1 cellular context compared by ENCODE assay signal in genomic region chr1:220300442-220301121, GRCh38.
A peak's percentile ranks its signal among the peaks of the same experiment; 100 is the strongest.
TF ChIP-seq lines count a peak whose summit lies in the region.

No MANE protein-coding gene starts in this region.

TF ChIP-seq in K562, 482 proteins besides CTCF, POLR2A, EP300 and RAD21 (continued from another document and continues in another):
- TF ChIP-seq, protein P1, sequence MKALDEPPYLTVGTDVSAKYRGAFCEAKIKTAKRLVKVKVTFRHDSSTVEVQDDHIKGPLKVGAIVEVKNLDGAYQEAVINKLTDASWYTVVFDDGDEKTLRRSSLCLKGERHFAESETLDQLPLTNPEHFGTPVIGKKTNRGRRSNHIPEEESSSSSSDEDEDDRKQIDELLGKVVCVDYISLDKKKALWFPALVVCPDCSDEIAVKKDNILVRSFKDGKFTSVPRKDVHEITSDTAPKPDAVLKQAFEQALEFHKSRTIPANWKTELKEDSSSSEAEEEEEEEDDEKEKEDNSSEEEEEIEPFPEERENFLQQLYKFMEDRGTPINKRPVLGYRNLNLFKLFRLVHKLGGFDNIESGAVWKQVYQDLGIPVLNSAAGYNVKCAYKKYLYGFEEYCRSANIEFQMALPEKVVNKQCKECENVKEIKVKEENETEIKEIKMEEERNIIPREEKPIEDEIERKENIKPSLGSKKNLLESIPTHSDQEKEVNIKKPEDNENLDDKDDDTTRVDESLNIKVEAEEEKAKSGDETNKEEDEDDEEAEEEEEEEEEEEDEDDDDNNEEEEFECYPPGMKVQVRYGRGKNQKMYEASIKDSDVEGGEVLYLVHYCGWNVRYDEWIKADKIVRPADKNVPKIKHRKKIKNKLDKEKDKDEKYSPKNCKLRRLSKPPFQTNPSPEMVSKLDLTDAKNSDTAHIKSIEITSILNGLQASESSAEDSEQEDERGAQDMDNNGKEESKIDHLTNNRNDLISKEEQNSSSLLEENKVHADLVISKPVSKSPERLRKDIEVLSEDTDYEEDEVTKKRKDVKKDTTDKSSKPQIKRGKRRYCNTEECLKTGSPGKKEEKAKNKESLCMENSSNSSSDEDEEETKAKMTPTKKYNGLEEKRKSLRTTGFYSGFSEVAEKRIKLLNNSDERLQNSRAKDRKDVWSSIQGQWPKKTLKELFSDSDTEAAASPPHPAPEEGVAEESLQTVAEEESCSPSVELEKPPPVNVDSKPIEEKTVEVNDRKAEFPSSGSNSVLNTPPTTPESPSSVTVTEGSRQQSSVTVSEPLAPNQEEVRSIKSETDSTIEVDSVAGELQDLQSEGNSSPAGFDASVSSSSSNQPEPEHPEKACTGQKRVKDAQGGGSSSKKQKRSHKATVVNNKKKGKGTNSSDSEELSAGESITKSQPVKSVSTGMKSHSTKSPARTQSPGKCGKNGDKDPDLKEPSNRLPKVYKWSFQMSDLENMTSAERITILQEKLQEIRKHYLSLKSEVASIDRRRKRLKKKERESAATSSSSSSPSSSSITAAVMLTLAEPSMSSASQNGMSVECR (CRISPR knock-in tag; IDR thresholded peaks at IDR 0.05) = no peak
- TF ChIP-seq SP1 (CRISPR knock-in tag; IDR thresholded peaks at IDR 0.05) (peak; percentile 20), RBM34 (IDR thresholded peaks at IDR 0.05; ENCODE audit: borderline replicate concordance, insufficient read depth, low read length) (no peak), GMEB1 (CRISPR knock-in tag; IDR thresholded peaks at IDR 0.05) (no peak), KAT7 (CRISPR knock-in tag; IDR thresholded peaks at IDR 0.05; ENCODE audit: borderline replicate concordance) (no peak), NCOA1 (IDR thresholded peaks at IDR 0.05; ENCODE audit: low read depth) (peak; percentile 64; the same call in 1 of the 2 replicates), CC2D1A (IDR thresholded peaks at IDR 0.05) (no peak), ETV1 (tag; conservative IDR thresholded peaks at IDR 0.05; ENCODE audit: low read depth) (peak; percentile 94), THRA (IDR thresholded peaks at IDR 0.05) (no peak), KLF16 (IDR thresholded peaks at IDR 0.05) (no peak), ZNF121 (CRISPR knock-in tag; conservative IDR thresholded peaks at IDR 0.05) (no peak), ZNF766 (CRISPR knock-in tag; conservative IDR thresholded peaks at IDR 0.05) (peak; percentile 89), MEIS2 (IDR thresholded peaks at IDR 0.05; ENCODE audit: partially characterized antibody) (peak; percentile 53), ZNF165 (CRISPR knock-in tag; IDR thresholded peaks at IDR 0.05; ENCODE audit: borderline replicate concordance) (no peak), FOXO4 (CRISPR knock-in tag; IDR thresholded peaks at IDR 0.05) (no peak), DMBX1 (CRISPR knock-in tag; IDR thresholded peaks at IDR 0.05; ENCODE audit: borderline replicate concordance) (peak; percentile 56; the same call in 1 of the 2 replicates), SIN3A (IDR thresholded peaks at IDR 0.05; ENCODE audit: borderline replicate concordance in 2 of 2, control insufficient read depth in 1 of 2, low read depth in 2 of 2, low read length in 2 of 2) (no peak), ZNF445 (CRISPR knock-in tag; IDR thresholded peaks at IDR 0.05; ENCODE audit: low read depth) (no peak), ZC3H4 (CRISPR knock-in tag; IDR thresholded peaks at IDR 0.05; ENCODE audit: borderline replicate concordance) (no peak), RFX5 (IDR thresholded peaks at IDR 0.05; ENCODE audit: low read depth, low read length) (no peak), BACH1 (tag; IDR thresholded peaks at IDR 0.05) (no peak; the same call in 1 of the 2 replicates), FOS (IDR thresholded peaks at IDR 0.05; ENCODE audit: extremely low read depth, insufficient read length) (no peak), CEBPG (CRISPR knock-in tag; IDR thresholded peaks at IDR 0.05) (peak; percentile 88), CEBPG (tag; conservative IDR thresholded peaks at IDR 0.05 in 1 of 2, IDR thresholded peaks at IDR 0.05 in 1 of 2) (peak; percentile 93 to 98), STAT5A (IDR thresholded peaks at IDR 0.05; ENCODE audit: borderline replicate concordance, low read length) (peak; percentile 17; the same call in 1 of the 2 replicates), NEUROD1 (IDR thresholded peaks at IDR 0.05; ENCODE audit: borderline replicate concordance, low read depth, low read length, partially characterized antibody) (no peak), BMI1 (IDR thresholded peaks at IDR 0.05; ENCODE audit: low read length) (no peak), HNRNPUL1 (IDR thresholded peaks at IDR 0.05; ENCODE audit: low read length) (no peak), IFI16 (CRISPR knock-in tag; IDR thresholded peaks at IDR 0.05) (0 out of 2 replicates have a peak, but pooled peaks have one; percentile 33), RBBP5 (IDR thresholded peaks at IDR 0.05; ENCODE audit: borderline replicate concordance, insufficient read depth, low read length, poor library complexity, severe bottlenecking) (no peak), RBM14 (IDR thresholded peaks at IDR 0.05; ENCODE audit: borderline replicate concordance, insufficient read depth, low read depth, low read length) (no peak), RAD51 (IDR thresholded peaks at IDR 0.05; ENCODE audit: borderline replicate concordance, low read depth) (peak; percentile 87), POLR3G (IDR thresholded peaks at IDR 0.05; ENCODE audit: extremely low read depth, insufficient read length, insufficient replicate concordance) (no peak), YY1 (IDR thresholded peaks at IDR 0.05; ENCODE audit: borderline replicate concordance in 1 of 3, control insufficient read depth in 1 of 3, extremely low read depth in 1 of 3, insufficient read depth in 3 of 3, insufficient read length in 1 of 3, insufficient replicate concordance in 2 of 3, low read depth in 1 of 3, low read length in 2 of 3) (no peak), ZNF146 (CRISPR knock-in tag; IDR thresholded peaks at IDR 0.05; ENCODE audit: unreplicated experiment) (no peak), ZFX (CRISPR knock-in tag; IDR thresholded peaks at IDR 0.05) (peak; percentile 44), MEF2A (IDR thresholded peaks at IDR 0.05; ENCODE audit: control insufficient read depth, low read depth, low read length) (no peak), FOSL1 (tag; conservative IDR thresholded peaks at IDR 0.05) (peak; percentile 79), SNRNP70 (optimal IDR thresholded peaks at IDR 0.05; ENCODE audit: low read depth, low read length) (no peak), ZZZ3 (IDR thresholded peaks at IDR 0.05) (no peak)
- TF ChIP-seq, protein P2, sequence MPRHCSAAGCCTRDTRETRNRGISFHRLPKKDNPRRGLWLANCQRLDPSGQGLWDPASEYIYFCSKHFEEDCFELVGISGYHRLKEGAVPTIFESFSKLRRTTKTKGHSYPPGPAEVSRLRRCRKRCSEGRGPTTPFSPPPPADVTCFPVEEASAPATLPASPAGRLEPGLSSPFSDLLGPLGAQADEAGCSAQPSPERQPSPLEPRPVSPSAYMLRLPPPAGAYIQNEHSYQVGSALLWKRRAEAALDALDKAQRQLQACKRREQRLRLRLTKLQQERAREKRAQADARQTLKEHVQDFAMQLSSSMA (CRISPR knock-in tag; IDR thresholded peaks at IDR 0.05) = no peak
- TF ChIP-seq, protein P3, sequence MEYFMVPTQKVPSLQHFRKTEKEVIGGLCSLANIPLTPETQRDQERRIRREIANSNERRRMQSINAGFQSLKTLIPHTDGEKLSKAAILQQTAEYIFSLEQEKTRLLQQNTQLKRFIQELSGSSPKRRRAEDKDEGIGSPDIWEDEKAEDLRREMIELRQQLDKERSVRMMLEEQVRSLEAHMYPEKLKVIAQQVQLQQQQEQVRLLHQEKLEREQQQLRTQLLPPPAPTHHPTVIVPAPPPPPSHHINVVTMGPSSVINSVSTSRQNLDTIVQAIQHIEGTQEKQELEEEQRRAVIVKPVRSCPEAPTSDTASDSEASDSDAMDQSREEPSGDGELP (CRISPR knock-in tag; IDR thresholded peaks at IDR 0.05; ENCODE audit: borderline replicate concordance) = no peak
- TF ChIP-seq, protein P4, sequence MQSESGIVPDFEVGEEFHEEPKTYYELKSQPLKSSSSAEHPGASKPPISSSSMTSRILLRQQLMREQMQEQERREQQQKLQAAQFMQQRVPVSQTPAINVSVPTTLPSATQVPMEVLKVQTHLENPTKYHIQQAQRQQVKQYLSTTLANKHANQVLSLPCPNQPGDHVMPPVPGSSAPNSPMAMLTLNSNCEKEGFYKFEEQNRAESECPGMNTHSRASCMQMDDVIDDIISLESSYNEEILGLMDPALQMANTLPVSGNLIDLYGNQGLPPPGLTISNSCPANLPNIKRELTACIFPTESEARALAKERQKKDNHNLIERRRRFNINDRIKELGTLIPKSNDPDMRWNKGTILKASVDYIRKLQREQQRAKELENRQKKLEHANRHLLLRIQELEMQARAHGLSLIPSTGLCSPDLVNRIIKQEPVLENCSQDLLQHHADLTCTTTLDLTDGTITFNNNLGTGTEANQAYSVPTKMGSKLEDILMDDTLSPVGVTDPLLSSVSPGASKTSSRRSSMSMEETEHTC (IDR thresholded peaks at IDR 0.05) = peak; percentile 76; the same call in 1 of the 2 replicates
- TF ChIP-seq, protein P5, sequence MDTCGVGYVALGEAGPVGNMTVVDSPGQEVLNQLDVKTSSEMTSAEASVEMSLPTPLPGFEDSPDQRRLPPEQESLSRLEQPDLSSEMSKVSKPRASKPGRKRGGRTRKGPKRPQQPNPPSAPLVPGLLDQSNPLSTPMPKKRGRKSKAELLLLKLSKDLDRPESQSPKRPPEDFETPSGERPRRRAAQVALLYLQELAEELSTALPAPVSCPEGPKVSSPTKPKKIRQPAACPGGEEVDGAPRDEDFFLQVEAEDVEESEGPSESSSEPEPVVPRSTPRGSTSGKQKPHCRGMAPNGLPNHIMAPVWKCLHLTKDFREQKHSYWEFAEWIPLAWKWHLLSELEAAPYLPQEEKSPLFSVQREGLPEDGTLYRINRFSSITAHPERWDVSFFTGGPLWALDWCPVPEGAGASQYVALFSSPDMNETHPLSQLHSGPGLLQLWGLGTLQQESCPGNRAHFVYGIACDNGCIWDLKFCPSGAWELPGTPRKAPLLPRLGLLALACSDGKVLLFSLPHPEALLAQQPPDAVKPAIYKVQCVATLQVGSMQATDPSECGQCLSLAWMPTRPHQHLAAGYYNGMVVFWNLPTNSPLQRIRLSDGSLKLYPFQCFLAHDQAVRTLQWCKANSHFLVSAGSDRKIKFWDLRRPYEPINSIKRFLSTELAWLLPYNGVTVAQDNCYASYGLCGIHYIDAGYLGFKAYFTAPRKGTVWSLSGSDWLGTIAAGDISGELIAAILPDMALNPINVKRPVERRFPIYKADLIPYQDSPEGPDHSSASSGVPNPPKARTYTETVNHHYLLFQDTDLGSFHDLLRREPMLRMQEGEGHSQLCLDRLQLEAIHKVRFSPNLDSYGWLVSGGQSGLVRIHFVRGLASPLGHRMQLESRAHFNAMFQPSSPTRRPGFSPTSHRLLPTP (IDR thresholded peaks at IDR 0.05; ENCODE audit: borderline replicate concordance, extremely low read depth, insufficient read length) = no peak
- TF ChIP-seq, protein P6, sequence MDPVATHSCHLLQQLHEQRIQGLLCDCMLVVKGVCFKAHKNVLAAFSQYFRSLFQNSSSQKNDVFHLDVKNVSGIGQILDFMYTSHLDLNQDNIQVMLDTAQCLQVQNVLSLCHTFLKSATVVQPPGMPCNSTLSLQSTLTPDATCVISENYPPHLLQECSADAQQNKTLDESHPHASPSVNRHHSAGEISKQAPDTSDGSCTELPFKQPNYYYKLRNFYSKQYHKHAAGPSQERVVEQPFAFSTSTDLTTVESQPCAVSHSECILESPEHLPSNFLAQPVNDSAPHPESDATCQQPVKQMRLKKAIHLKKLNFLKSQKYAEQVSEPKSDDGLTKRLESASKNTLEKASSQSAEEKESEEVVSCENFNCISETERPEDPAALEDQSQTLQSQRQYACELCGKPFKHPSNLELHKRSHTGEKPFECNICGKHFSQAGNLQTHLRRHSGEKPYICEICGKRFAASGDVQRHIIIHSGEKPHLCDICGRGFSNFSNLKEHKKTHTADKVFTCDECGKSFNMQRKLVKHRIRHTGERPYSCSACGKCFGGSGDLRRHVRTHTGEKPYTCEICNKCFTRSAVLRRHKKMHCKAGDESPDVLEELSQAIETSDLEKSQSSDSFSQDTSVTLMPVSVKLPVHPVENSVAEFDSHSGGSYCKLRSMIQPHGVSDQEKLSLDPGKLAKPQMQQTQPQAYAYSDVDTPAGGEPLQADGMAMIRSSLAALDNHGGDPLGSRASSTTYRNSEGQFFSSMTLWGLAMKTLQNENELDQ (CRISPR knock-in tag; IDR thresholded peaks at IDR 0.05; ENCODE audit: borderline replicate concordance) = no peak
- TF ChIP-seq, protein P7, sequence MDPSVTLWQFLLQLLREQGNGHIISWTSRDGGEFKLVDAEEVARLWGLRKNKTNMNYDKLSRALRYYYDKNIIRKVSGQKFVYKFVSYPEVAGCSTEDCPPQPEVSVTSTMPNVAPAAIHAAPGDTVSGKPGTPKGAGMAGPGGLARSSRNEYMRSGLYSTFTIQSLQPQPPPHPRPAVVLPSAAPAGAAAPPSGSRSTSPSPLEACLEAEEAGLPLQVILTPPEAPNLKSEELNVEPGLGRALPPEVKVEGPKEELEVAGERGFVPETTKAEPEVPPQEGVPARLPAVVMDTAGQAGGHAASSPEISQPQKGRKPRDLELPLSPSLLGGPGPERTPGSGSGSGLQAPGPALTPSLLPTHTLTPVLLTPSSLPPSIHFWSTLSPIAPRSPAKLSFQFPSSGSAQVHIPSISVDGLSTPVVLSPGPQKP (CRISPR knock-in tag; IDR thresholded peaks at IDR 0.05) = no peak
